ENCODE assay signal across 8 cellular contexts in genomic region chr17:7627250-7628121, GRCh38. TPM values are rescaled to one million over a fixed set of nuclear protein-coding genes. Genes with fewer than 3 reads are reported as not detected.
DNase-seq lines count a peak whose midpoint lies in the region; ATAC-seq and TF ChIP-seq lines count a peak whose summit lies in the region.

Gene SAT2 (minus strand): TSS chr17:7627821. CDS start chr17:7627635, 186 bp downstream.

- H3K27ac Mint-ChIP-seq in IgD-negative memory B cell, result peak within 1 kb of the TSS; percentile 84 to 99 (median 89)
- H3K27ac Mint-ChIP-seq in activated T-helper 17 cell treated with anti-CD3 and anti-CD28 coated beads, Interleukin-2, amount 50 U/mL, for 72 hours, result peak within 1 kb of the TSS; percentile 89
- H3K27ac Mint-ChIP-seq in naive thymus-derived CD4-positive, alpha-beta T cell, result peak within 1 kb of the TSS; percentile 75 to 95 (median 87)
- peak within 1 kb of the TSS; percentile 82 for H3K27ac Mint-ChIP-seq in stimulated activated memory B cell treated with anti-CD40 and anti-IgM and Interleukin-4, amounts not matched to agents 10 μg/mL and 1 μg/mL and 100 μg/mL, for 72 hours

- CTCF ChIA-PET in naive thymus-derived CD4-positive, alpha-beta T cell (lab: Charles Lee), result interaction anchor here (0.6 to 2.2 kb wide), 9 partner anchors 8 to 576 kb away, joined by 3 to 18 read pairs (median 3); partner anchors contain the start of genes FXR2, SOX15, TP53 and WRAP53

- peak within 1 kb of the TSS; percentile 91 to 96 (median 94) for H3K4me3 Mint-ChIP-seq in IgD-negative memory B cell
- H3K4me3 Mint-ChIP-seq in activated T-helper 17 cell treated with anti-CD3 and anti-CD28 coated beads, Interleukin-2, amount 50 U/mL, for 72 hours, result peak within 1 kb of the TSS; percentile 88
- peak within 1 kb of the TSS; percentile 90 to 96 (median 94) for H3K4me3 Mint-ChIP-seq in naive thymus-derived CD4-positive, alpha-beta T cell
- peak within 1 kb of the TSS; percentile 87 for H3K4me3 Mint-ChIP-seq in stimulated activated memory B cell treated with anti-CD40 and anti-IgM and Interleukin-4, amounts not matched to agents 10 μg/mL and 1 μg/mL and 100 μg/mL, for 72 hours

- peaks cover 0 to 3% (median 0%) of the 10 kb centered on the region in 3 experiments for H3K36me3 ChIP-seq in naive thymus-derived CD4-positive, alpha-beta T cell (ENCODE audit: control insufficient read depth in 2 of 3, insufficient read depth in 3 of 3, low read length in 3 of 3)

- POLR2A ChIA-PET in naive thymus-derived CD4-positive, alpha-beta T cell (lab: Charles Lee), result interaction anchor here (0.7 to 3.0 kb wide), 20 partner anchors 7 to 255 kb away, joined by 3 to 76 read pairs (median 4); partner anchors contain the start of genes ATP1B2, FXR2, MPDU1 and POLR2A

- no peaks in the 10 kb centered on the region for H3K9me3 Mint-ChIP-seq in IgD-negative memory B cell
- H3K9me3 Mint-ChIP-seq in activated T-helper 17 cell treated with anti-CD3 and anti-CD28 coated beads, Interleukin-2, amount 50 U/mL, for 72 hours, result no peaks in the 10 kb centered on the region
- no peaks in the 10 kb centered on the region for H3K9me3 Mint-ChIP-seq in naive thymus-derived CD4-positive, alpha-beta T cell
- H3K9me3 Mint-ChIP-seq in stimulated activated memory B cell treated with anti-CD40 and anti-IgM and Interleukin-4, amounts not matched to agents 10 μg/mL and 1 μg/mL and 100 μg/mL, for 72 hours, result no peaks in the 10 kb centered on the region

- peaks cover 5% of the 10 kb centered on the region in 2 donors for H3K4me1 ChIP-seq in naive thymus-derived CD4-positive, alpha-beta T cell (ENCODE audit: control insufficient read depth in 2 of 2, insufficient read depth in 2 of 2, low read length in 2 of 2)

- peaks cover 3 to 12% (median 5%) of the 10 kb centered on the region in 3 donors for H3K4me1 Mint-ChIP-seq in IgD-negative memory B cell
- no peaks in the 10 kb centered on the region for H3K4me1 Mint-ChIP-seq in activated T-helper 17 cell treated with anti-CD3 and anti-CD28 coated beads, Interleukin-2, amount 50 U/mL, for 72 hours
- H3K4me1 Mint-ChIP-seq in naive thymus-derived CD4-positive, alpha-beta T cell, result peaks cover 7 to 19% (median 17%) of the 10 kb centered on the region in 7 donors
- peaks cover 11% of the 10 kb centered on the region for H3K4me1 Mint-ChIP-seq in stimulated activated memory B cell treated with anti-CD40 and anti-IgM and Interleukin-4, amounts not matched to agents 10 μg/mL and 1 μg/mL and 100 μg/mL, for 72 hours

- H3K4me3 ChIP-seq in fibroblast of mammary gland (ENCODE audit: control insufficient read depth, low read depth, low read length), result peak within 1 kb of the TSS; percentile 84
- H3K4me3 ChIP-seq in naive thymus-derived CD4-positive, alpha-beta T cell (ENCODE audit: low read length), result peak within 1 kb of the TSS; percentile 79

- peak within 1 kb of the TSS; percentile 93 for H3K27ac ChIP-seq in naive thymus-derived CD4-positive, alpha-beta T cell (ENCODE audit: low read depth, low read length)

- TF ChIP-seq CTCF in fibroblast of mammary gland (conservative IDR thresholded peaks at IDR 0.05; ENCODE audit: control insufficient read depth, insufficient read depth, low read depth, low read length), result no peak

- intact Hi-C loops in naive thymus-derived CD4-positive, alpha-beta T cell (cut with micrococcal nuclease), result loop anchor here (1.0 kb wide), 3 partner anchors 12 to 61 kb away; partner anchors contain the start of genes ATP1B2 (in 2 of the 2) and WRAP53 (in 2 of the 2)

- H3K9me3 ChIP-seq in naive thymus-derived CD4-positive, alpha-beta T cell (ENCODE audit: control insufficient read depth in 2 of 3, low read length in 3 of 3), result no peaks in the 10 kb centered on the region

- no peaks in the 10 kb centered on the region for H3K36me3 Mint-ChIP-seq in IgD-negative memory B cell
- no peaks in the 10 kb centered on the region for H3K36me3 Mint-ChIP-seq in activated T-helper 17 cell treated with anti-CD3 and anti-CD28 coated beads, Interleukin-2, amount 50 U/mL, for 72 hours (ENCODE audit: low read depth)
- peaks cover 0 to 3% (median 0%) of the 10 kb centered on the region in 5 donors for H3K36me3 Mint-ChIP-seq in naive thymus-derived CD4-positive, alpha-beta T cell
- no peaks in the 10 kb centered on the region for H3K36me3 Mint-ChIP-seq in stimulated activated memory B cell treated with anti-CD40 and anti-IgM and Interleukin-4, amounts not matched to agents 10 μg/mL and 1 μg/mL and 100 μg/mL, for 72 hours

- peak; percentile 98 for DNase-seq in COLO829 (ENCODE audit: low spot score)
- peak; percentile 92 for DNase-seq in RKO (ENCODE audit: low spot score)
- DNase-seq in fibroblast of mammary gland (ENCODE audit: low read depth), result peak; percentile 94
- DNase-seq in naive thymus-derived CD4-positive, alpha-beta T cell, result peak; percentile 47 to 87 (median 72)

- no peaks in the 10 kb centered on the region for H3K27me3 Mint-ChIP-seq in IgD-negative memory B cell
- no peaks in the 10 kb centered on the region for H3K27me3 Mint-ChIP-seq in activated T-helper 17 cell treated with anti-CD3 and anti-CD28 coated beads, Interleukin-2, amount 50 U/mL, for 72 hours
- H3K27me3 Mint-ChIP-seq in naive thymus-derived CD4-positive, alpha-beta T cell, result no peaks in the 10 kb centered on the region
- H3K27me3 Mint-ChIP-seq in stimulated activated memory B cell treated with anti-CD40 and anti-IgM and Interleukin-4, amounts not matched to agents 10 μg/mL and 1 μg/mL and 100 μg/mL, for 72 hours, result no peaks in the 10 kb centered on the region

- H3K27me3 ChIP-seq in naive thymus-derived CD4-positive, alpha-beta T cell (ENCODE audit: control insufficient read depth in 2 of 2, insufficient read depth in 2 of 2, low read length in 2 of 2), result no peaks in the 10 kb centered on the region

- ATAC-seq in GM21367 (IDR thresholded peaks at IDR 0.05; ENCODE audit: unreplicated experiment), result peak; percentile 75
- peak; percentile 99 for ATAC-seq in activated T-helper 17 cell treated with anti-CD3 and anti-CD28 coated beads, Interleukin-2, amount 50 U/mL, for 72 hours (replicated peaks)
- ATAC-seq in naive thymus-derived CD4-positive, alpha-beta T cell, result peak; percentile 97
- peak; percentile 98 for ATAC-seq in stimulated activated memory B cell treated with anti-CD40 and anti-IgM and Interleukin-4, amounts not matched to agents 10 μg/mL and 1 μg/mL and 100 μg/mL, for 72 hours

RNA-seq across cellular contexts. Expression of gene SAT2, which starts in this region (rescaled TPM):
- polyA plus RNA-seq in IgD-negative memory B cell, result 37.7 TPM
- 10 to 100 TPM; 25.5 to 62.7 TPM for total RNA-seq in activated T-helper 17 cell treated with anti-CD3 and anti-CD28 coated beads, Interleukin-2, amount 50 U/mL, for 72 hours
- 10 to 100 TPM; 26.5 to 95.0 (median 77.2) TPM for total RNA-seq in naive thymus-derived CD4-positive, alpha-beta T cell
- 10 to 100 TPM; 42.0 to 47.2 TPM for polyA plus RNA-seq in naive thymus-derived CD4-positive, alpha-beta T cell

Comparison
In these comparisons a context has a peak if more than half of its experiments do, and no peak if none do; other contexts are left out.
1. Peak in every context shown above with its lines: DNase-seq, ATAC-seq, H3K4me3 ChIP-seq and H3K27ac ChIP-seq.